8 cellular contexts compared by ENCODE assay signal in genomic region chr11:64742940-64743590, GRCh38. TPM values are rescaled to one million over a fixed set of nuclear protein-coding genes. Genes with fewer than 3 reads are reported as not detected.
DNase-seq lines count a peak whose midpoint lies in the region; ATAC-seq, FAIRE-seq and TF ChIP-seq lines count a peak whose summit lies in the region.

No MANE protein-coding gene starts in this region.

- no peak overlapping the region for H3K27ac Mint-ChIP-seq in activated naive CD4-positive, alpha-beta T cell treated with anti-CD3 and anti-CD28 coated beads, Interleukin-2, amount 50 U/mL, for 24 hours

- intact Hi-C loops in heart left ventricle (cut with DNase I) (loop anchor here in 5 of 10 donors (2.0 to 5.0 kb wide), 4 partner anchors 24 to 54 kb away; partner anchors contain the start of gene SF1 (in 4 of the 5)), prostate gland (cut with DNase I) (loop anchor here (5.0 kb wide), 1 partner anchor 34 kb away; the partner anchor contains the start of gene SF1)

- H3K27me3 ChIP-seq in HAP-1 (ENCODE audit: low read depth) (peaks cover 4% of the 10 kb centered on the region; the same call in 1 of the 2 replicates), RWPE2 (ENCODE audit: insufficient read depth, poor library complexity, severe bottlenecking) (peaks cover 23% of the 10 kb centered on the region), heart left ventricle (no peaks in the 10 kb centered on the region), prostate gland (replicated peaks; ENCODE audit: insufficient read depth) (no peaks in the 10 kb centered on the region)

- H3K27me3 Mint-ChIP-seq in activated naive CD4-positive, alpha-beta T cell treated with anti-CD3 and anti-CD28 coated beads, Interleukin-2, amount 50 U/mL, for 24 hours = no peaks in the 10 kb centered on the region

- in situ Hi-C loops in HAP-1 (cut with MboI; ENCODE audit: low sequenced_read_pairs) = no loop called here

- H3K4me1 Mint-ChIP-seq in activated naive CD4-positive, alpha-beta T cell treated with anti-CD3 and anti-CD28 coated beads, Interleukin-2, amount 50 U/mL, for 24 hours = peaks cover 39% of the 10 kb centered on the region

- peak overlapping the region; percentile 36 for H3K4me3 ChIP-seq in HAP-1
- H3K4me3 ChIP-seq in RWPE2 (ENCODE audit: severe bottlenecking) = peak overlapping the region; percentile 25
- H3K4me3 ChIP-seq in heart left ventricle = peak overlapping the region; percentile 32 to 88 (median 60)
- H3K4me3 ChIP-seq in prostate gland = peak overlapping the region; percentile 40 to 45

- H3K36me3 Mint-ChIP-seq in activated naive CD4-positive, alpha-beta T cell treated with anti-CD3 and anti-CD28 coated beads, Interleukin-2, amount 50 U/mL, for 24 hours = peaks cover under 1% of the 10 kb centered on the region

- peak overlapping the region; percentile 85 for H3K4me3 Mint-ChIP-seq in activated naive CD4-positive, alpha-beta T cell treated with anti-CD3 and anti-CD28 coated beads, Interleukin-2, amount 50 U/mL, for 24 hours

- FAIRE-seq in urothelium cell line (lab: Jason Lieb, UNC) = peak; percentile 75

- no peaks in the 10 kb centered on the region for H3K9me3 Mint-ChIP-seq in activated naive CD4-positive, alpha-beta T cell treated with anti-CD3 and anti-CD28 coated beads, Interleukin-2, amount 50 U/mL, for 24 hours

- H3K9me3 ChIP-seq in HAP-1 = no peaks in the 10 kb centered on the region; the same call in 1 of the 2 replicates
- no peaks in the 10 kb centered on the region for H3K9me3 ChIP-seq in RWPE2 (ENCODE audit: severe bottlenecking)
- no peaks in the 10 kb centered on the region for H3K9me3 ChIP-seq in heart left ventricle
- H3K9me3 ChIP-seq in prostate gland = no peaks in the 10 kb centered on the region

- ATAC-seq in RWPE2 (ENCODE audit: low read depth) (peak; percentile 48), heart left ventricle (peak; percentile 7 to 47 (median 42)), GM18511 (IDR thresholded peaks at IDR 0.05; ENCODE audit: unreplicated experiment) (no peak)

- 1% methylated on average over 21 to 53 of the region's 53 CpGs for WGBS in heart left ventricle, 4 donors
- WGBS in prostate gland = 1% methylated on average over 35 of the region's 53 CpGs

- H3K27ac ChIP-seq in RWPE2 (ENCODE audit: poor library complexity, severe bottlenecking) = no peak overlapping the region
- H3K27ac ChIP-seq in heart left ventricle = peak overlapping the region; percentile 76 to 98 (median 94)
- peak overlapping the region; percentile 52 to 83 for H3K27ac ChIP-seq in prostate gland

- DNase-seq in AG20443 (ENCODE audit: low spot score) (peak; percentile 94), HAP-1 (ENCODE audit: low spot score in 2 of 2) (peak in 1 of 2 experiments; percentile 79), RWPE2 (ENCODE audit: low spot score) (no peak), heart left ventricle (peak; percentile 81 to 93 (median 86)), prostate gland (ENCODE audit: low spot score) (no peak), urothelium cell line (ENCODE audit: low spot score) (peak; percentile 93)

- H3K36me3 ChIP-seq in HAP-1 (replicated peaks) = no peaks in the 10 kb centered on the region
- no peaks in the 10 kb centered on the region for H3K36me3 ChIP-seq in RWPE2 (ENCODE audit: low read depth)
- peaks cover 0 to under 1% (median 0%) of the 10 kb centered on the region in 9 donors for H3K36me3 ChIP-seq in heart left ventricle
- no peaks in the 10 kb centered on the region for H3K36me3 ChIP-seq in prostate gland

- TF ChIP-seq POLR2A in heart left ventricle (IDR thresholded peaks at IDR 0.05) (peak in 1 of 2 donors; percentile 55), prostate gland (IDR thresholded peaks at IDR 0.05) (no peak)

- TF ChIP-seq CTCF in RWPE2 (IDR thresholded peaks at IDR 0.05; ENCODE audit: poor library complexity, severe bottlenecking) = peak; percentile 81
- peak; percentile 74 to 94 (median 88) for TF ChIP-seq CTCF in heart left ventricle (IDR thresholded peaks at IDR 0.05)
- TF ChIP-seq CTCF in prostate gland (IDR thresholded peaks at IDR 0.05) = peak; percentile 69 to 81 (median 74)

- H3K4me1 ChIP-seq in HAP-1 (peaks cover 14% of the 10 kb centered on the region; the same call in 1 of the 2 replicates), RWPE2 (ENCODE audit: insufficient read depth, poor library complexity, severe bottlenecking) (no peaks in the 10 kb centered on the region), heart left ventricle (peaks cover 4 to 49% (median 28%) of the 10 kb centered on the region in 12 donors), prostate gland (replicated peaks) (peaks cover 7% of the 10 kb centered on the region)

RNA-seq across cellular contexts. Expression of gene RASGRP2, which starts 0.9 kb away (rescaled TPM):
- total RNA-seq in heart left ventricle (10 to 100 TPM; 22.2 to 34.0 (median 28.1) TPM), prostate gland (10 to 100 TPM; 13.3 to 28.7 TPM)
- 10 to 100 TPM; 16.2 to 78.9 TPM for polyA plus RNA-seq in heart left ventricle

RNA-seq across cellular contexts. Expression of gene PYGM, which starts 16.7 kb away (rescaled TPM):
- total RNA-seq in heart left ventricle (100 to 1,000 TPM in 4 of 9 donors, 10 to 100 TPM in 5; 51.6 to 167 (median 89.9) TPM), prostate gland (10 to 100 TPM in 1 of 2 donors, 1 to 10 TPM in 1; 8.0 to 22.4 TPM)
- 10 to 100 TPM; 10.3 to 71.8 TPM for polyA plus RNA-seq in heart left ventricle

RNA-seq across cellular contexts. Expression of gene NRXN2, which starts 20.1 kb away (rescaled TPM):
- total RNA-seq in heart left ventricle (1 to 10 TPM in 4 of 9 donors, under 1 TPM in 4, not detected in 1; 0.62 to 5.5 (median 1.3) TPM), prostate gland (10 to 100 TPM in 1 of 2 donors, under 1 TPM in 1; 0.46 to 26.8 TPM)
- under 1 TPM; 0.42 to 0.65 TPM for polyA plus RNA-seq in heart left ventricle

RNA-seq across cellular contexts. Expression of gene SF1, which starts 35.3 kb away (rescaled TPM):
- total RNA-seq in heart left ventricle = 100 to 1,000 TPM; 103 to 349 (median 157) TPM
- 10 to 100 TPM; 59.2 to 65.5 TPM for polyA plus RNA-seq in heart left ventricle
- 100 to 1,000 TPM; 263 to 409 TPM for total RNA-seq in prostate gland

RNA-seq across cellular contexts. Expression of gene MAP4K2, which starts 59.9 kb away (rescaled TPM):
- total RNA-seq in heart left ventricle (10 to 100 TPM in 3 of 9 donors, 1 to 10 TPM in 6; 7.0 to 27.5 (median 8.6) TPM), prostate gland (10 to 100 TPM; 10.7 to 35.8 TPM)
- 1 to 10 TPM; 7.8 to 9.5 TPM for polyA plus RNA-seq in heart left ventricle

Comparison
In these comparisons a context has a peak if more than half of its experiments do, and no peak if none do; other contexts are left out.
1. DNase-seq: peak in AG20443 (single experiment), heart left ventricle (5 of 5) and urothelium cell line (single experiment); none in RWPE2 (single experiment) and prostate gland (single experiment).
2. Peak in every context shown above with its lines, with median percentiles within 50 percentile points of each other: H3K4me3 ChIP-seq and CTCF ChIP-seq.